ENCODE assay signal across 20 cellular contexts in the genomic region with DNA sequence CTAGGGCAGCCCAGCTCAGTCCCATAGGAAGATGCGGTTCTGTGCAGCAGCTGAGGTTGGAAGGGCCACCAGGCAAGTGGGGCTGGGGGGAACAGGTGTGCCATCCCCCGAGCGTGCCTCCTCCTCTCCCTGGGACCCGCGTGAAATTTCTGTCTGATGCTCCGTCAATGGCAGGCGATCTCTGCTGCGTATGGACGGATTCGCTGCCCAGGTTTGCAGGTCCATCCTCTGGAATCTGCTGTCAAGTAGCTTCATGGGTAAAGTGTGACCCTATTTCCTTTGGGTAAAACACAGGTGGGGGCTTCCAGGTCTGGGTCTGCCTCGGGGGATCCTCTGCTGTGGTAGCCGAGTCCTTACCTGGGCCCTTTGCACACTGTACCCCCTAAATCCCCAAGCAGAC.
"Had no signal": no experiment of that assay in that cellular context is flagged by ENCODE, and none has a peak within 500 bp of the region (broad histone marks: within the 10 kb centered on the region; RNA-seq: fewer than 3 reads in every experiment).

No MANE protein-coding gene starts in this region.

- DNase-seq: KBM-7, MV-4-11, NCI-H1048, NCI-H1105 treated with DMSO at 0.1 percent for 48 hours, NCI-H1436, NCI-H187, NCI-H2029, NCI-H2081 treated with DMSO at 0.1 percent for 48 hours, NCI-H226, NCI-H446, NCI-H510A, NCI-H524 treated with DMSO at 0.1 percent for 48 hours, NCI-H69, NCI-H774, Right ventricle myocardium superior, RPMI8226, SIG-M5 had no signal

- H3K4me1 ChIP-seq: SJSA1 had no signal

- H3K4me3 ChIP-seq: SJSA1, SK-N-MC had no signal

- FAIRE-seq: RCC 7860 had no signal

- H3K27me3 ChIP-seq: SJSA1 had no signal

- H3K27ac ChIP-seq: SJSA1, SK-N-MC had no signal

- H3K36me3 ChIP-seq: SJSA1 had no signal
